ENCODE assay signal across 1 cellular context in genomic region chr7:134044682-134045081, GRCh38.
TF ChIP-seq lines count a peak whose summit lies in the region.

No MANE protein-coding gene starts in this region.

TF ChIP-seq in K562, 482 proteins besides CTCF, POLR2A, EP300 and RAD21 (continued from another document):
- peak; percentile 33; the same call in 1 of the 2 replicates for TF ChIP-seq JUND (IDR thresholded peaks at IDR 0.05; ENCODE audit: borderline replicate concordance, low read depth, low read length)
- 0 out of 3 replicates have a peak, but pooled peaks have one; percentile 17 for TF ChIP-seq JUND (tag; IDR thresholded peaks at IDR 0.05; ENCODE audit: borderline replicate concordance, low read depth, low read length)
- no peak for TF ChIP-seq OTX1 (CRISPR knock-in tag; IDR thresholded peaks at IDR 0.05)
- TF ChIP-seq ARID3A (IDR thresholded peaks at IDR 0.05; ENCODE audit: borderline replicate concordance, low read depth, low read length): 0 out of 2 replicates have a peak, but pooled peaks have one; percentile 20
- TF ChIP-seq ATF6 (CRISPR knock-in tag; IDR thresholded peaks at IDR 0.05): no peak
- no peak for TF ChIP-seq ATF7 (IDR thresholded peaks at IDR 0.05)
- no peak for TF ChIP-seq PRDM10 (IDR thresholded peaks at IDR 0.05; ENCODE audit: partially characterized antibody)
- peak; percentile 98 for TF ChIP-seq ZNF316 (IDR thresholded peaks at IDR 0.05)
- no peak for TF ChIP-seq ZNF121 (CRISPR knock-in tag; conservative IDR thresholded peaks at IDR 0.05)
- peak; percentile 81 for TF ChIP-seq MAFF (IDR thresholded peaks at IDR 0.05; ENCODE audit: low read length)
- TF ChIP-seq PTRF (tag; IDR thresholded peaks at IDR 0.05): no peak
- no peak for TF ChIP-seq AFF1 (IDR thresholded peaks at IDR 0.05; ENCODE audit: low read depth in 1 of 2, partially characterized antibody in 2 of 2)
- TF ChIP-seq E2F6 (IDR thresholded peaks at IDR 0.05; ENCODE audit: borderline replicate concordance in 1 of 2, extremely low read depth in 1 of 2, insufficient read depth in 1 of 2, insufficient read length in 1 of 2, low read depth in 1 of 2, low read length in 1 of 2, poor library complexity in 1 of 2, severe bottlenecking in 1 of 2): no peak
- TF ChIP-seq MAFG (tag; conservative IDR thresholded peaks at IDR 0.05): peak; percentile 95
- no peak for TF ChIP-seq ARNT (IDR thresholded peaks at IDR 0.05)
- 0 out of 2 replicates have a peak, but pooled peaks have one; percentile 1 for TF ChIP-seq JUNB (CRISPR knock-in tag; conservative IDR thresholded peaks at IDR 0.05)
- no peak for TF ChIP-seq HBP1 (CRISPR knock-in tag; IDR thresholded peaks at IDR 0.05)
- no peak for TF ChIP-seq SLC30A9 (CRISPR knock-in tag; IDR thresholded peaks at IDR 0.05)
- peak; percentile 90 for TF ChIP-seq HMBOX1 (IDR thresholded peaks at IDR 0.05)
- TF ChIP-seq ZNF224 (CRISPR knock-in tag; IDR thresholded peaks at IDR 0.05): no peak
- no peak for TF ChIP-seq CBFB (CRISPR knock-in tag; IDR thresholded peaks at IDR 0.05)
- no peak for TF ChIP-seq SP2 (IDR thresholded peaks at IDR 0.05; ENCODE audit: extremely low read depth, low read depth, low read length, poor library complexity, severe bottlenecking)
- no peak for TF ChIP-seq ZBTB33 (CRISPR knock-in tag; IDR thresholded peaks at IDR 0.05)
- no peak for TF ChIP-seq ETV5 (CRISPR knock-in tag; IDR thresholded peaks at IDR 0.05; ENCODE audit: low read depth)
- TF ChIP-seq NR1H2 (CRISPR knock-in tag; IDR thresholded peaks at IDR 0.05): no peak
- TF ChIP-seq HDAC6 (IDR thresholded peaks at IDR 0.05; ENCODE audit: low read depth, low read length): no peak
- TF ChIP-seq ZSCAN32 (CRISPR knock-in tag; IDR thresholded peaks at IDR 0.05): no peak
- TF ChIP-seq SRSF3 (IDR thresholded peaks at IDR 0.05; ENCODE audit: insufficient read depth, low read length): no peak
- peak; percentile 18; the same call in 1 of the 2 replicates for TF ChIP-seq ZNF354B (CRISPR knock-in tag; IDR thresholded peaks at IDR 0.05)
- no peak for TF ChIP-seq ZNF77 (CRISPR knock-in tag; IDR thresholded peaks at IDR 0.05)
- TF ChIP-seq KLF16 (IDR thresholded peaks at IDR 0.05): no peak
- TF ChIP-seq SIN3B (IDR thresholded peaks at IDR 0.05; ENCODE audit: low read depth): no peak
- no peak for TF ChIP-seq ZNF146 (CRISPR knock-in tag; IDR thresholded peaks at IDR 0.05; ENCODE audit: unreplicated experiment)
- no peak for TF ChIP-seq MCM2 (IDR thresholded peaks at IDR 0.05; ENCODE audit: low read depth)
- TF ChIP-seq MAFK (IDR thresholded peaks at IDR 0.05; ENCODE audit: low read length): peak; percentile 90
- TF ChIP-seq FOXK1 (CRISPR knock-in tag; IDR thresholded peaks at IDR 0.05; ENCODE audit: borderline replicate concordance): no peak
- TF ChIP-seq ZNF232 (CRISPR knock-in tag; IDR thresholded peaks at IDR 0.05): 0 out of 2 replicates have a peak, but pooled peaks have one; percentile 49
- no peak for TF ChIP-seq DACH1 (IDR thresholded peaks at IDR 0.05; ENCODE audit: partially characterized antibody)
- no peak for TF ChIP-seq CTCFL (IDR thresholded peaks at IDR 0.05; ENCODE audit: borderline replicate concordance, insufficient read depth, low read depth, low read length, poor library complexity, severe bottlenecking)
- peak; percentile 48; the same call in 1 of the 2 replicates for TF ChIP-seq ATF3 (IDR thresholded peaks at IDR 0.05)
- no peak for TF ChIP-seq ATF3 (CRISPR knock-in tag; conservative IDR thresholded peaks at IDR 0.05)
- TF ChIP-seq RCOR1 (IDR thresholded peaks at IDR 0.05; ENCODE audit: borderline replicate concordance in 1 of 2, low read depth in 2 of 2, low read length in 2 of 2): no peak
- no peak for TF ChIP-seq ZZZ3 (IDR thresholded peaks at IDR 0.05)
- no peak for TF ChIP-seq TEAD1 (CRISPR knock-in tag; IDR thresholded peaks at IDR 0.05)
- no peak for TF ChIP-seq SIRT6 (IDR thresholded peaks at IDR 0.05; ENCODE audit: low read depth, low read length)
